ENCODE assay signal across 27 cellular contexts in genomic region chr1:221720545-221720944, GRCh38. TPM values are rescaled to one million over a fixed set of nuclear protein-coding genes. Genes with fewer than 3 reads are reported as not detected.
A peak's percentile ranks its signal among the peaks of the same experiment; 100 is the strongest.
DNase-seq lines count a peak whose midpoint lies in the region; ATAC-seq and TF ChIP-seq lines count a peak whose summit lies in the region.
"Had no signal": no experiment of that assay in that cellular context is flagged by ENCODE, and none has a peak within 500 bp of the region (broad histone marks: within the 10 kb centered on the region; RNA-seq: fewer than 3 reads in every experiment).

No MANE protein-coding gene starts in this region.

- ATAC-seq in natural killer cell, result no peak
- ATAC-seq: HCT116, HepG2, K562, Panc1 had no signal

- no peak overlapping the region for H3K9ac ChIP-seq in GM23248

- H3K27ac Mint-ChIP-seq in dendritic cell treated with granulocyte-macrophage colony-stimulating factor and Interleukin-4, amounts not matched to agents 40 ng/mL and 50 ng/mL, for 4 days, result peak overlapping the region; percentile 31
- H3K27ac Mint-ChIP-seq in natural killer cell (peak overlapping the region in 1 of 2 donors; percentile 88), progenitor cell of endocrine pancreas (no peak overlapping the region)
- H3K27ac Mint-ChIP-seq: B cell had no signal

- TF ChIP-seq CTCF in natural killer cell (IDR thresholded peaks at IDR 0.05), result no peak
- no peak for TF ChIP-seq CTCF in RWPE1 (conservative IDR thresholded peaks at IDR 0.05; ENCODE audit: low read depth)
- TF ChIP-seq CTCF in progenitor cell of endocrine pancreas (IDR thresholded peaks at IDR 0.05; ENCODE audit: unreplicated experiment), result no peak

- H3K9me3 ChIP-seq in GM23248 (ENCODE audit: low read depth), result no peaks in the 10 kb centered on the region

- H3K27me3 ChIP-seq in GM23248 (replicated peaks; ENCODE audit: insufficient read depth), result no peaks in the 10 kb centered on the region

- H3K4me2 ChIP-seq in GM23248 (ENCODE audit: unreplicated experiment), result peak overlapping the region; percentile 58

- no peaks in the 10 kb centered on the region for H4K20me1 ChIP-seq in GM23248 (ENCODE audit: insufficient read depth)

- intact Hi-C loops in dendritic cell treated with granulocyte-macrophage colony-stimulating factor and Interleukin-4, amounts not matched to agents 40 ng/mL and 50 ng/mL, for 4 days (cut with micrococcal nuclease), result no loop called here
- intact Hi-C loops in natural killer cell (cut with micrococcal nuclease), result no loop called here

- no peak overlapping the region for H3K4me3 ChIP-seq in GM23248
- H3K4me3 ChIP-seq: K562 had no signal

- no peak overlapping the region for H3K4me3 Mint-ChIP-seq in dendritic cell treated with granulocyte-macrophage colony-stimulating factor and Interleukin-4, amounts not matched to agents 40 ng/mL and 50 ng/mL, for 4 days
- peak overlapping the region; percentile 4 for H3K4me3 Mint-ChIP-seq in natural killer cell
- H3K4me3 Mint-ChIP-seq in progenitor cell of endocrine pancreas (ENCODE audit: low read depth), result no peak overlapping the region
- H3K4me3 Mint-ChIP-seq: B cell; CD8-positive, alpha-beta memory T cell had no signal

- H3F3A ChIP-seq in GM23248 (ENCODE audit: insufficient read depth), result peaks cover 52% of the 10 kb centered on the region

- POLR2A ChIA-PET in RWPE1 (lab: Yijun Ruan, JAX; ENCODE audit: low non-redundant PET), result interaction anchor here (0.5 kb wide), 1 partner anchor 100 kb away, joined by 3 read pairs; no protein-coding TSS in a partner anchor

- in situ Hi-C loops in GM23248 (cut with MboI), result no loop called here

- peaks cover 78% of the 10 kb centered on the region for H3K4me1 Mint-ChIP-seq in dendritic cell treated with granulocyte-macrophage colony-stimulating factor and Interleukin-4, amounts not matched to agents 40 ng/mL and 50 ng/mL, for 4 days (ENCODE audit: low read depth)
- peaks cover 90 to 91% of the 10 kb centered on the region in 2 donors for H3K4me1 Mint-ChIP-seq in natural killer cell
- peaks cover 37% of the 10 kb centered on the region for H3K4me1 Mint-ChIP-seq in progenitor cell of endocrine pancreas (ENCODE audit: low read depth)

- CTCF ChIA-PET in RWPE1 (lab: Yijun Ruan, JAX), result interaction anchor here (0.6 to 0.7 kb wide), 2 partner anchors 987 to 1349 kb away, joined by 3 to 4 read pairs; no protein-coding TSS in a partner anchor

- no peaks in the 10 kb centered on the region for H3K9me2 ChIP-seq in GM23248 (ENCODE audit: insufficient read depth)

- no peaks in the 10 kb centered on the region for H3K9me3 Mint-ChIP-seq in dendritic cell treated with granulocyte-macrophage colony-stimulating factor and Interleukin-4, amounts not matched to agents 40 ng/mL and 50 ng/mL, for 4 days
- H3K9me3 Mint-ChIP-seq in natural killer cell (peaks cover 0 to 4% of the 10 kb centered on the region in 2 donors), progenitor cell of endocrine pancreas (ENCODE audit: low read depth) (peaks cover 4% of the 10 kb centered on the region)

- no peaks in the 10 kb centered on the region for H3K27me3 Mint-ChIP-seq in dendritic cell treated with granulocyte-macrophage colony-stimulating factor and Interleukin-4, amounts not matched to agents 40 ng/mL and 50 ng/mL, for 4 days
- H3K27me3 Mint-ChIP-seq in natural killer cell (ENCODE audit: low read depth in 2 of 2) (no peaks in the 10 kb centered on the region), progenitor cell of endocrine pancreas (no peaks in the 10 kb centered on the region)
- H3K27me3 Mint-ChIP-seq: B cell had no signal

- peaks cover 81% of the 10 kb centered on the region for H3K79me2 ChIP-seq in GM23248 (ENCODE audit: insufficient read depth)

- H3K4me1 ChIP-seq in GM23248 (ENCODE audit: insufficient read depth), result peaks cover 72% of the 10 kb centered on the region

- WGBS in GM23248 (ENCODE audit: low coverage in 1 of 2, low lambda C conversion rate in 2 of 2, missing lambda C conversion rate in 2 of 2), 2 experiments, result 75 to 77% methylated on average over 2 of the region's 2 CpGs

- DNase-seq in GM23248 (no peak), natural killer cell (no peak), RWPE1 (ENCODE audit: low spot score) (no peak), HT-29 (ENCODE audit: low spot score) (no peak), progenitor cell of endocrine pancreas (ENCODE audit: low spot score, unreplicated experiment) (no peak)
- no peak for DNase-seq in stimulated activated CD4-positive, alpha-beta T cell treated with anti-CD3 and anti-CD28 coated beads, Interleukin-1b, Interleukin-23, amount 100 ng/mL, for 48 hours
- DNase-seq: CD8-positive, alpha-beta memory T cell; DMS79 treated with DMSO at 0.1 percent for 48 hours; GOT3; Kasumi-1; NCI-H1092 treated with DMSO at 0.1 percent for 48 hours; NCI-H1436; NCI-H187; NCI-H2081 treated with DMSO at 0.1 percent for 48 hours; NCI-H2171; NCI-H226; NCI-H510A; NCI-H69; SHP77 treated with DMSO at 0.1 percent for 48 hours had no signal

- peaks cover 13% of the 10 kb centered on the region for H3K36me3 Mint-ChIP-seq in dendritic cell treated with granulocyte-macrophage colony-stimulating factor and Interleukin-4, amounts not matched to agents 40 ng/mL and 50 ng/mL, for 4 days (ENCODE audit: low read depth)
- no peaks in the 10 kb centered on the region for H3K36me3 Mint-ChIP-seq in natural killer cell
- peaks cover 13% of the 10 kb centered on the region for H3K36me3 Mint-ChIP-seq in progenitor cell of endocrine pancreas (ENCODE audit: insufficient read depth)

- H3K36me3 ChIP-seq in GM23248 (ENCODE audit: low read depth), result no peaks in the 10 kb centered on the region

- H2AFZ ChIP-seq in GM23248, result no peak overlapping the region

- no peak overlapping the region for H3K27ac ChIP-seq in GM23248
- H3K27ac ChIP-seq in RWPE1, result no peak overlapping the region
- H3K27ac ChIP-seq: C4-2B, HL-60 had no signal

RNA-seq across cellular contexts. Expression of gene DUSP10, which starts 21.3 kb away (rescaled TPM):
- 10.5 and 19.3 TPM in 2 replicates for total RNA-seq in GM23248 (2014; rRNA removed; shearing (Covaris generic))
- 16.2 and 16.4 TPM in 2 replicates for polyA plus RNA-seq in GM23248 (2016; fragmentation: Nextera tagmentation; extraction: Ambion mirVana)
- total RNA-seq in natural killer cell (100 to 1,000 TPM; 109 to 231 (median 210) TPM), progenitor cell of endocrine pancreas (9.3 and 10.2 TPM in 2 replicates)
- 2.2 and 4.2 TPM in 2 replicates for total RNA-seq in HT-29 (2014; rRNA removed; shearing (Covaris generic))
